Comparison of ENCODE assay signal across 16 cellular contexts in genomic region chr1:204306076-204306475, GRCh38. TPM values are rescaled to one million over a fixed set of nuclear protein-coding genes. Genes with fewer than 3 reads are reported as not detected.
DNase-seq lines count a peak whose midpoint lies in the region; ATAC-seq and TF ChIP-seq lines count a peak whose summit lies in the region.
"Had no signal": no experiment of that assay in that cellular context is flagged by ENCODE, and none has a peak within 500 bp of the region (broad histone marks: within the 10 kb centered on the region; RNA-seq: fewer than 3 reads in every experiment).

No MANE protein-coding gene starts in this region.

- no peaks in the 10 kb centered on the region for H3K27me3 ChIP-seq in GM23338 (ENCODE audit: insufficient read depth)
- peaks cover 32% of the 10 kb centered on the region for H3K27me3 ChIP-seq in skeletal muscle satellite cell (ENCODE audit: control insufficient read depth, insufficient read depth, low read length)

- no peak for TF ChIP-seq CTCF in GM23338 (conservative IDR thresholded peaks at IDR 0.05; ENCODE audit: low read depth in 2 of 2)
- no peak for TF ChIP-seq CTCF in WTC11 (IDR thresholded peaks at IDR 0.05)
- no peak for TF ChIP-seq CTCF in mesothelial cell of epicardium (IDR thresholded peaks at IDR 0.05; ENCODE audit: unreplicated experiment)

- peak overlapping the region; percentile 71 for H3K9ac ChIP-seq in skeletal muscle satellite cell (ENCODE audit: low read depth, low read length)
- H3K9ac ChIP-seq: GM23248 had no signal

- 0 out of 2 replicates have a peak, but pooled peaks cover 5% of the 10 kb centered on the region for H3F3A ChIP-seq in GM23338 (replicated peaks; ENCODE audit: low read depth)

- DNase-seq in GM23338 (ENCODE audit: low spot score), result no peak
- no peak for DNase-seq in WTC11 (ENCODE audit: low spot score)
- no peak for DNase-seq in mesothelial cell of epicardium (ENCODE audit: low spot score in 2 of 2, unreplicated experiment in 2 of 2)
- no peak for DNase-seq in activated CD8-positive, alpha-beta memory T cell treated with anti-CD3 and anti-CD28 coated beads for 24 hours
- DNase-seq: DMS 273 treated with DMSO at 0.1 percent for 48 hours, GDM1, GM23248, NCI-H1694 treated with DMSO at 0.1 percent for 48 hours, OCI-M1, SHP77 had no signal

- H3K36me3 ChIP-seq in GM23338 (ENCODE audit: insufficient read depth), result no peaks in the 10 kb centered on the region
- H3K36me3 ChIP-seq in skeletal muscle satellite cell (ENCODE audit: insufficient read depth, low read length), result no peaks in the 10 kb centered on the region

- no peaks in the 10 kb centered on the region; the same call in 1 of the 2 replicates for H3K79me2 ChIP-seq in GM23338 (replicated peaks; ENCODE audit: insufficient read depth)

- H3K9me3 ChIP-seq in skeletal muscle satellite cell (replicated peaks; ENCODE audit: low read length), result no peaks in the 10 kb centered on the region

- no peak overlapping the region for H2AFZ ChIP-seq in GM23338
- H2AFZ ChIP-seq: GM23248 had no signal

- H3K27ac ChIP-seq in GM23338 (ENCODE audit: low read depth), result no peak overlapping the region
- H3K27ac ChIP-seq: C4-2B, GM23248, SK-N-MC had no signal

- peaks cover 69% of the 10 kb centered on the region for H3K4me1 Mint-ChIP-seq in GM23338
- H3K4me1 Mint-ChIP-seq in WTC11, result peaks cover 75% of the 10 kb centered on the region
- peaks cover 48% of the 10 kb centered on the region for H3K4me1 Mint-ChIP-seq in mesothelial cell of epicardium

- no peaks in the 10 kb centered on the region for H4K20me1 ChIP-seq in GM23338 (replicated peaks; ENCODE audit: insufficient read depth)

- H3K36me3 Mint-ChIP-seq in GM23338 (ENCODE audit: low read depth) (peaks cover 8% of the 10 kb centered on the region), WTC11 (no peaks in the 10 kb centered on the region), mesothelial cell of epicardium (peaks cover 7% of the 10 kb centered on the region)

- H3K4me2 ChIP-seq in GM23338 (peak overlapping the region; percentile 75), skeletal muscle satellite cell (ENCODE audit: low read length) (peak overlapping the region; percentile 70)

- peaks cover 67% of the 10 kb centered on the region for H3K4me1 ChIP-seq in GM23338 (ENCODE audit: insufficient read depth)
- H3K4me1 ChIP-seq in skeletal muscle satellite cell (ENCODE audit: control insufficient read depth, insufficient read depth, low read length), result peaks cover 8% of the 10 kb centered on the region

- CTCF ChIA-PET in WTC11 (lab: Charles Lee), result interaction anchor here (0.6 to 1.2 kb wide), 4 partner anchors 23 to 99 kb away, joined by 3 to 4 read pairs (median 4); no protein-coding TSS in a partner anchor

- peaks cover 11% of the 10 kb centered on the region for H3K27me3 Mint-ChIP-seq in GM23338 (ENCODE audit: insufficient read depth, low read depth, poor library complexity)
- peaks cover 4% of the 10 kb centered on the region for H3K27me3 Mint-ChIP-seq in WTC11 (ENCODE audit: low read depth)
- H3K27me3 Mint-ChIP-seq in mesothelial cell of epicardium (ENCODE audit: low read depth), result no peaks in the 10 kb centered on the region

- H3K9me3 Mint-ChIP-seq in GM23338 (no peaks in the 10 kb centered on the region), WTC11 (no peaks in the 10 kb centered on the region), mesothelial cell of epicardium (no peaks in the 10 kb centered on the region)

- H3K9me2 ChIP-seq in GM23338 (ENCODE audit: insufficient read depth), result peaks cover 10% of the 10 kb centered on the region; the same call in 1 of the 2 replicates

- ATAC-seq in GM23338 (no peak), WTC11 (no peak), HG03432 (IDR thresholded peaks at IDR 0.05; ENCODE audit: unreplicated experiment) (no peak), GM18858 (IDR thresholded peaks at IDR 0.05; ENCODE audit: unreplicated experiment) (no peak)
- ATAC-seq: K562 had no signal

- H3K27ac Mint-ChIP-seq in GM23338 (peak overlapping the region; percentile 25; the same call in 1 of the 2 replicates), WTC11 (no peak overlapping the region; the same call in 1 of the 2 replicates), mesothelial cell of epicardium (no peak overlapping the region)

- H3K4me3 ChIP-seq in GM23338 (no peak overlapping the region), skeletal muscle satellite cell (ENCODE audit: low read length) (peak overlapping the region; percentile 73)
- H3K4me3 ChIP-seq: K562, SK-N-MC had no signal

- POLR2A ChIA-PET in WTC11 (lab: Charles Lee), result interaction anchor here (1.5 kb wide), 1 partner anchor 8 kb away, joined by 3 read pairs; no protein-coding TSS in a partner anchor

- H3K4me3 Mint-ChIP-seq in GM23338, result peak overlapping the region; percentile 68
- peak overlapping the region; percentile 2; the same call in 1 of the 2 replicates for H3K4me3 Mint-ChIP-seq in WTC11
- peak overlapping the region; percentile 13 for H3K4me3 Mint-ChIP-seq in mesothelial cell of epicardium

TF ChIP-seq in GM23338, 12 proteins besides CTCF, POLR2A, EP300 and RAD21 (continues in another document):
- TF ChIP-seq NANOG (IDR thresholded peaks at IDR 0.05; ENCODE audit: borderline replicate concordance) (no peak), ETS1 (IDR thresholded peaks at IDR 0.05) (no peak), JUNB (IDR thresholded peaks at IDR 0.05; ENCODE audit: unreplicated experiment) (no peak)

TF ChIP-seq in WTC11, 78 proteins besides CTCF, POLR2A, EP300 and RAD21 (continues in another document):
- no peak for TF ChIP-seq NFE2L1 (CRISPR knock-in tag; IDR thresholded peaks at IDR 0.05)
- TF ChIP-seq ZMAT4 (CRISPR knock-in tag; IDR thresholded peaks at IDR 0.05), result no peak
- no peak for TF ChIP-seq ATF1 (CRISPR knock-in tag; IDR thresholded peaks at IDR 0.05)
- no peak for TF ChIP-seq ZBTB43 (CRISPR knock-in tag; IDR thresholded peaks at IDR 0.05)
- no peak for TF ChIP-seq MYBL2 (CRISPR knock-in tag; IDR thresholded peaks at IDR 0.05)
- 0 out of 2 replicates have a peak, but pooled peaks have one; percentile 3 for TF ChIP-seq ZNF423 (CRISPR knock-in tag; IDR thresholded peaks at IDR 0.05)
- TF ChIP-seq AR (CRISPR knock-in tag; IDR thresholded peaks at IDR 0.05), result no peak
- TF ChIP-seq ZNF121 (CRISPR knock-in tag; IDR thresholded peaks at IDR 0.05), result no peak
- no peak for TF ChIP-seq NR3C1 (CRISPR knock-in tag; conservative IDR thresholded peaks at IDR 0.05; ENCODE audit: low read depth)
- TF ChIP-seq ZNF671 (CRISPR knock-in tag; IDR thresholded peaks at IDR 0.05), result no peak
- TF ChIP-seq CBFB (CRISPR knock-in tag; IDR thresholded peaks at IDR 0.05; ENCODE audit: low read depth), result no peak
- no peak for TF ChIP-seq E2F4 (CRISPR knock-in tag; IDR thresholded peaks at IDR 0.05; ENCODE audit: borderline replicate concordance, low read depth)
- 0 out of 2 replicates have a peak, but pooled peaks have one; percentile 28 for TF ChIP-seq TEAD1 (CRISPR knock-in tag; IDR thresholded peaks at IDR 0.05)

RNA-seq across cellular contexts. Expression of gene PLEKHA6, which starts 53.7 kb away (rescaled TPM):
- total RNA-seq in GM23338 (2014; rRNA removed; shearing (Covaris generic)), result 4.3 and 6.2 TPM in 2 replicates
- polyA plus RNA-seq in GM23338 (2016; fragmentation: Nextera tagmentation; extraction: Ambion mirVana), result 2.5 and 2.8 TPM in 2 replicates
- total RNA-seq in WTC11 (2021) (9.2 to 11.6 TPM (median 11.0 TPM) in 3 replicates), mesothelial cell of epicardium (29.7 to 34.0 TPM (median 32.2 TPM) in 3 replicates)
- total RNA-seq in skeletal muscle satellite cell (2012; rRNA removed), result 1.0 and 3.3 TPM in 2 replicates

Comparison
In these comparisons a context has a peak if more than half of its experiments do, and no peak if none do; other contexts are left out.
1. H3K4me3 Mint-ChIP-seq: peak in every context shown above with its lines; median percentile 68 in GM23338; 13 in mesothelial cell of epicardium; 2 in WTC11.